ENCODE assay signal across 16 cellular contexts in genomic region chr11:119983816-119984215, GRCh38.
DNase-seq lines count a peak whose midpoint lies in the region; ATAC-seq and TF ChIP-seq lines count a peak whose summit lies in the region.
"Had no signal": no experiment of that assay in that cellular context is flagged by ENCODE, and none has a peak within 500 bp of the region (broad histone marks: within the 10 kb centered on the region; RNA-seq: fewer than 3 reads in every experiment).

No MANE protein-coding gene starts in this region.

- no peak for TF ChIP-seq CTCF in MM.1S (IDR thresholded peaks at IDR 0.05; ENCODE audit: low read length)

- no peaks in the 10 kb centered on the region for H3F3A ChIP-seq in MM.1S (ENCODE audit: insufficient read depth, low read length)

- H3K4me3 ChIP-seq in H7 (ENCODE audit: insufficient read depth, low read depth, low read length) = no peak overlapping the region
- no peak overlapping the region for H3K4me3 ChIP-seq in SJCRH30
- no peak overlapping the region for H3K4me3 ChIP-seq in MM.1S (ENCODE audit: low read length)
- H3K4me3 ChIP-seq: BLaER1 had no signal

- no peaks in the 10 kb centered on the region for H3K9me3 ChIP-seq in SJCRH30 (replicated peaks)
- H3K9me3 ChIP-seq in MM.1S (replicated peaks; ENCODE audit: insufficient read depth, low read length) = no peaks in the 10 kb centered on the region
- H3K9me3 ChIP-seq: BLaER1, Caco-2 had no signal

- H3K9me2 ChIP-seq in MM.1S (replicated peaks; ENCODE audit: insufficient read depth, low read length) = no peaks in the 10 kb centered on the region

- H3K4me2 ChIP-seq in MM.1S (ENCODE audit: low read depth, low read length) = no peak overlapping the region

- no peaks in the 10 kb centered on the region for H4K20me1 ChIP-seq in MM.1S (ENCODE audit: insufficient read depth, low read length)
- H4K20me1 ChIP-seq: BLaER1 had no signal

- no peaks in the 10 kb centered on the region for H3K4me1 ChIP-seq in SJCRH30
- H3K4me1 ChIP-seq in MM.1S (ENCODE audit: low read length) = no peaks in the 10 kb centered on the region
- H3K4me1 ChIP-seq: Caco-2 had no signal

- no peaks in the 10 kb centered on the region; the same call in none of the 2 replicates for H3K27me3 ChIP-seq in H7 (ENCODE audit: control insufficient read depth, insufficient read depth, low read length)
- H3K27me3 ChIP-seq in SJCRH30 = no peaks in the 10 kb centered on the region
- H3K27me3 ChIP-seq in MM.1S (replicated peaks; ENCODE audit: insufficient read depth, low read length) = peaks cover 13% of the 10 kb centered on the region
- H3K27me3 ChIP-seq: BLaER1 had no signal

- peak; percentile 12 for DNase-seq in DMS 273 (lab: John Stamatoyannopoulos, UW; ENCODE audit: unreplicated experiment)
- DNase-seq in DMS 273 treated with DMSO at 0.1 percent for 48 hours (lab: John Stamatoyannopoulos, UW) = no peak
- peak; percentile 43 for DNase-seq in H7
- no peak for DNase-seq in substantia nigra (lab: John Stamatoyannopoulos, UW)
- no peak for DNase-seq in SJCRH30
- DNase-seq in MM.1S = no peak
- DNase-seq: CD4-positive, CD25-positive, alpha-beta regulatory T cell; CD8-positive, alpha-beta T cell; DMS153; DND-41 had no signal

- H3K79me2 ChIP-seq in MM.1S (ENCODE audit: low read length) = no peaks in the 10 kb centered on the region

- H3K27ac ChIP-seq in cingulate gyrus (ENCODE audit: low read depth, low read length) (peak overlapping the region; percentile 55), substantia nigra (ENCODE audit: low read depth, low read length, poor library complexity, severe bottlenecking) (peak overlapping the region; percentile 83), SJCRH30 (no peak overlapping the region), MM.1S (ENCODE audit: low read length) (no peak overlapping the region)
- H3K27ac ChIP-seq: 22Rv1, BLaER1, C4-2B had no signal

- H3K36me3 ChIP-seq in H7 (replicated peaks; ENCODE audit: control insufficient read depth, insufficient read depth, low read length) = no peaks in the 10 kb centered on the region
- no peaks in the 10 kb centered on the region for H3K36me3 ChIP-seq in SJCRH30
- no peaks in the 10 kb centered on the region for H3K36me3 ChIP-seq in MM.1S (replicated peaks; ENCODE audit: insufficient read depth, low read length)
- H3K36me3 ChIP-seq: BLaER1 had no signal

- no peak for ATAC-seq in SK-N-SH treated with all-trans-retinoic acid at 6 μM for 48 hours
- ATAC-seq: CD8-positive, alpha-beta T cell had no signal

- no peak overlapping the region for H3K9ac ChIP-seq in MM.1S (ENCODE audit: low read length)
- H3K9ac ChIP-seq: BLaER1 had no signal

- no peak overlapping the region for H2AFZ ChIP-seq in MM.1S (ENCODE audit: low read length)

TF ChIP-seq in SK-N-SH treated with all-trans-retinoic acid at 6 μM for 48 hours, 23 proteins besides CTCF, POLR2A, EP300 and RAD21:
- TF ChIP-seq PATZ1 (CRISPR knock-in tag; IDR thresholded peaks at IDR 0.05; ENCODE audit: borderline replicate concordance) (no peak), RARB (CRISPR knock-in tag; IDR thresholded peaks at IDR 0.05) (no peak), ZNF70 (CRISPR knock-in tag; IDR thresholded peaks at IDR 0.05) (no peak), ZNF565 (CRISPR knock-in tag; conservative IDR thresholded peaks at IDR 0.05; ENCODE audit: low read depth) (no peak), TOX (CRISPR knock-in tag; IDR thresholded peaks at IDR 0.05; ENCODE audit: borderline replicate concordance) (no peak), ZFP3 (CRISPR knock-in tag; IDR thresholded peaks at IDR 0.05) (no peak), ZNF8 (CRISPR knock-in tag; IDR thresholded peaks at IDR 0.05) (no peak), BACH2 (CRISPR knock-in tag; IDR thresholded peaks at IDR 0.05; ENCODE audit: borderline replicate concordance) (no peak), GLIS3 (CRISPR knock-in tag; IDR thresholded peaks at IDR 0.05) (no peak), OSR1 (CRISPR knock-in tag; IDR thresholded peaks at IDR 0.05) (no peak)

Comparison
In these comparisons a context has a peak if more than half of its experiments do, and no peak if none do; other contexts are left out.
1. DNase-seq: peak in DMS 273 (single experiment) and H7 (single experiment); none in DMS 273 treated with DMSO at 0.1 percent for 48 hours (single experiment), substantia nigra (0 of 49), SJCRH30 (0 of 2) and MM.1S (single experiment).
2. H3K27ac ChIP-seq: peak in cingulate gyrus (single experiment) and substantia nigra (single experiment); none in SJCRH30 (single experiment) and MM.1S (single experiment).